8 cellular contexts compared by ENCODE assay signal in genomic region chr14:101706509-101707284, GRCh38. TPM values are rescaled to one million over a fixed set of nuclear protein-coding genes. Genes with fewer than 3 reads are reported as not detected.
DNase-seq lines count a peak whose midpoint lies in the region; ATAC-seq and TF ChIP-seq lines count a peak whose summit lies in the region.

No MANE protein-coding gene starts in this region.

- H3K9me2 ChIP-seq in PC-3 (replicated peaks; ENCODE audit: low read length): no peaks in the 10 kb centered on the region

- H3K9me3 Mint-ChIP-seq in CD4-positive, CD25-positive, alpha-beta regulatory T cell: no peaks in the 10 kb centered on the region

- H3K27me3 ChIP-seq in CD4-positive, CD25-positive, alpha-beta regulatory T cell (ENCODE audit: control insufficient read depth, insufficient read depth, low read length): no peaks in the 10 kb centered on the region
- H3K27me3 ChIP-seq in PC-3 (ENCODE audit: low read length) (no peaks in the 10 kb centered on the region), neutrophil (peaks cover 56% of the 10 kb centered on the region)

- H3K4me3 ChIP-seq in CD4-positive, CD25-positive, alpha-beta regulatory T cell (ENCODE audit: low read depth, low read length): no peak overlapping the region
- H3K4me3 ChIP-seq in PC-3 (ENCODE audit: low read length): no peak overlapping the region
- peak overlapping the region; percentile 10 to 49 for H3K4me3 ChIP-seq in neutrophil (ENCODE audit: low read depth in 1 of 2, low read length in 1 of 2)

- H3F3A ChIP-seq in PC-3 (ENCODE audit: low read length, unreplicated experiment): no peaks in the 10 kb centered on the region

- DNase-seq in CD4-positive, CD25-positive, alpha-beta regulatory T cell: no peak
- DNase-seq in PC-3 (no peak), amniotic stem cell (lab: John Stamatoyannopoulos, UW) (no peak), cerebellar cortex (ENCODE audit: low spot score) (no peak)

- no peaks in the 10 kb centered on the region for H4K20me1 ChIP-seq in PC-3 (ENCODE audit: low read length)

- H3K27ac ChIP-seq in CD4-positive, CD25-positive, alpha-beta regulatory T cell (ENCODE audit: insufficient read depth, low read length, poor library complexity, severe bottlenecking): peak overlapping the region; percentile 82
- H3K27ac ChIP-seq in PC-3 (ENCODE audit: low read length) (peak overlapping the region; percentile 14; the same call in 1 of the 2 replicates), neutrophil (no peak overlapping the region)

- no TSS peak for BruUV-seq in PC-3 (replicated peaks; lab: Mats Ljungman, UMichigan)

- ATAC-seq in CD4-positive, CD25-positive, alpha-beta regulatory T cell (ENCODE audit: low read depth in 2 of 2): no peak
- no peak for ATAC-seq in PC-3
- ATAC-seq in esophagus mucosa: peak; percentile 4
- no peak for ATAC-seq in HG02973 (IDR thresholded peaks at IDR 0.05; ENCODE audit: unreplicated experiment)
- no peak for ATAC-seq in GM21526 (IDR thresholded peaks at IDR 0.05; ENCODE audit: low FRiP score, unreplicated experiment)

- peaks cover 4% of the 10 kb centered on the region for H3K27me3 Mint-ChIP-seq in CD4-positive, CD25-positive, alpha-beta regulatory T cell

- no peaks in the 10 kb centered on the region for H3K36me3 ChIP-seq in CD4-positive, CD25-positive, alpha-beta regulatory T cell (ENCODE audit: control insufficient read depth, insufficient read depth, low read length)
- H3K36me3 ChIP-seq in PC-3 (ENCODE audit: low read depth, low read length): no peaks in the 10 kb centered on the region
- H3K36me3 ChIP-seq in neutrophil: no peaks in the 10 kb centered on the region

- no peak overlapping the region for H3K4me2 ChIP-seq in PC-3 (ENCODE audit: low read length)

- H3K4me1 Mint-ChIP-seq in CD4-positive, CD25-positive, alpha-beta regulatory T cell: peaks cover 17 to 51% (median 37%) of the 10 kb centered on the region in 4 donors

- peak overlapping the region; percentile 94 to 95 (median 95) for H3K27ac Mint-ChIP-seq in CD4-positive, CD25-positive, alpha-beta regulatory T cell

- peak overlapping the region; percentile 66 to 83 (median 74) for H3K4me3 Mint-ChIP-seq in CD4-positive, CD25-positive, alpha-beta regulatory T cell

- H2AFZ ChIP-seq in PC-3 (ENCODE audit: low read length): peak overlapping the region; percentile 54

- H3K79me2 ChIP-seq in PC-3 (ENCODE audit: low read length): no peaks in the 10 kb centered on the region

- POLR2A ChIA-PET in PC-3 (lab: Charles Lee; ENCODE audit: unreplicated experiment): no interaction called here

- intact Hi-C loops in PC-3 (cut with micrococcal nuclease): loop anchor here (1.0 to 10.0 kb wide), 3 partner anchors 25 to 188 kb away; no protein-coding TSS in a partner anchor

- no peaks in the 10 kb centered on the region for H3K36me3 Mint-ChIP-seq in CD4-positive, CD25-positive, alpha-beta regulatory T cell

- H3K9me3 ChIP-seq in CD4-positive, CD25-positive, alpha-beta regulatory T cell (ENCODE audit: control insufficient read depth in 2 of 2, low read length in 2 of 2): no peaks in the 10 kb centered on the region
- no peaks in the 10 kb centered on the region for H3K9me3 ChIP-seq in PC-3 (ENCODE audit: low read length)
- H3K9me3 ChIP-seq in neutrophil: no peaks in the 10 kb centered on the region

- TF ChIP-seq CTCF in PC-3 (conservative IDR thresholded peaks at IDR 0.05; ENCODE audit: low read depth, low read length) (no peak), neutrophil (IDR thresholded peaks at IDR 0.05) (no peak)

- peak overlapping the region; percentile 42; the same call in 1 of the 2 replicates for H3K9ac ChIP-seq in PC-3 (ENCODE audit: low read length)

- CTCF ChIA-PET in PC-3 (lab: Charles Lee): interaction anchor here (0.8 to 1.2 kb wide), 8 partner anchors 24 to 247 kb away, joined by 3 to 13 read pairs (median 4); no protein-coding TSS in a partner anchor

- H3K4me1 ChIP-seq in CD4-positive, CD25-positive, alpha-beta regulatory T cell (ENCODE audit: control insufficient read depth, insufficient read depth, low read length, poor library complexity, severe bottlenecking): peaks cover 38% of the 10 kb centered on the region
- H3K4me1 ChIP-seq in PC-3 (ENCODE audit: insufficient read depth, low read length) (peaks cover 22% of the 10 kb centered on the region), neutrophil (ENCODE audit: control insufficient read depth in 1 of 2, insufficient read depth in 1 of 2, low read depth in 1 of 2, low read length in 1 of 2) (peaks cover 26 to 35% of the 10 kb centered on the region in 2 experiments)

RNA-seq across cellular contexts. Expression of gene PPP2R5C, which starts 54.8 kb away (rescaled TPM):
- 650 TPM for total RNA-seq in CD4-positive, CD25-positive, alpha-beta regulatory T cell
- 100 to 1,000 TPM; 244 to 294 (median 270) TPM for polyA plus RNA-seq in CD4-positive, CD25-positive, alpha-beta regulatory T cell
- total RNA-seq in PC-3 (2014; rRNA removed): 92.9 and 96.1 TPM in 2 replicates
- 106 TPM for total RNA-seq in esophagus mucosa

Comparison
In these comparisons a context has a peak if more than half of its experiments do, and no peak if none do; other contexts are left out.
1. H3K4me3 ChIP-seq: peak in neutrophil (2 of 2); none in CD4-positive, CD25-positive, alpha-beta regulatory T cell (single experiment) and PC-3 (single experiment).